6 cellular contexts compared by ENCODE assay signal in genomic region chrX:151073767-151074166, GRCh38.
"Had no signal": no experiment of that assay in that cellular context is flagged by ENCODE, and none has a peak within 500 bp of the region (broad histone marks: within the 10 kb centered on the region; RNA-seq: fewer than 3 reads in every experiment).

No MANE protein-coding gene starts in this region.

- FAIRE-seq: G401.6, GM12878, GM12891, GM18507 had no signal

- H3K4me3 ChIP-seq: GM12878 had no signal

- DNase-seq: GDM1, GF-D8 had no signal
